ENCODE assay signal across 9 cellular contexts in the genomic region with DNA sequence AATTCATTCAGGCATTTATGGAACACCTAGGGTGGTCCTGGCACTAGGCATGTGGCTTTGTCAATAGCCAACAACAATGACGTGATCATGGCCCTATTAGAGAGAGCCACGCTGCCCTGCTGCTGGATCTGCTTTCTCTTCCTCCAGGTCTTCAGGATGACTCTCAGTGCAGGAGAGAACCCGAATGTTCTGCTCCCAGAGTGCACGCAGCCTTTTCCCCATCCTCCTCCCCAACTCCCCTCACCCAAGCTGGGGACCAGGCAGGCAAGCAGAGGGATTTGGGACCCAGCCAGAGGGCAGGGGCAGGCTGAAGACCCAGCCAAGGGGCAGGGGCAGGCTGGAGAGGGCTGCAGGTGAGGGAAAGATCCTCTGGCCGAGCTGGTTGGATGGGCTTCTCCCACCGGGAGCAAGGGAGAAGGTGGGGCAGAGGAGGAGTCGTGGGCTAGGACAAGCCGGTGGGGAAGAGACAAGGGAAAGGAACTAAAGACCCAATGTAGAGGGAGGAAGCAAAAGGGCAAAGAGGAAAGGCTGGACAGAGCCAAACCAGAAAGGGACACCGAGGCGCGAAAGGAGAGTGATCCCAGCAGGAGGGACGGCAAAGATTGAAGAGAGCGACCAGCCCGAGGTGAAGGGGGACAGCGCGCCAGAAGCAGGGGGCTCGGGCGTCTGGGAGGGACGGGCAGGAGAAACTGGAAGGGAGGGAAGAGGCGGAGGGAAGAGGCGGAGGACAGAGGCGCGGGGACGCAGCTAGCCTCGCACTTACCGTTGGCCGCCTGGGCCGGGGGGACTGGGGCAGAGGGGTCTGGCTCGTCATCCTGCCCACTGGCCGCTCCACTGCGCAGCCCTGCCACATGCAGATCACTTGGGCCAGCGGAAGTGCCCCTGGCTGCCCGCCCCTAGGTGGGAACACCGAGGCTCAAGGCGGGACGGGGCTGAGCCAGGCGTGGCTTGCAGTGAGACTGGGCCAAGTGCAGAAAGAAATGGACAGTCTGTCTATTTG. TPM values are rescaled to one million over a fixed set of nuclear protein-coding genes. Genes with fewer than 3 reads are reported as not detected.
DNase-seq lines count a peak whose midpoint lies in the region; ATAC-seq, FAIRE-seq and TF ChIP-seq lines count a peak whose summit lies in the region.
"Had no signal": no experiment of that assay in that cellular context is flagged by ENCODE, and none has a peak within 500 bp of the region (broad histone marks: within the 10 kb centered on the region; RNA-seq: fewer than 3 reads in every experiment).

A gene with protein sequence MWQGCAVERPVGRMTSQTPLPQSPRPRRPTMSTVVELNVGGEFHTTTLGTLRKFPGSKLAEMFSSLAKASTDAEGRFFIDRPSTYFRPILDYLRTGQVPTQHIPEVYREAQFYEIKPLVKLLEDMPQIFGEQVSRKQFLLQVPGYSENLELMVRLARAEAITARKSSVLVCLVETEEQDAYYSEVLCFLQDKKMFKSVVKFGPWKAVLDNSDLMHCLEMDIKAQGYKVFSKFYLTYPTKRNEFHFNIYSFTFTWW (minus strand): TSS at position 880 of the 1,000 bp plus-strand sequence. CDS start 27 bp downstream, at position 853.

- H2AFZ ChIP-seq in SK-N-SH (ENCODE audit: low read depth): no peak within 1 kb of the TSS

- peaks cover 18% of the 10 kb centered on the region for H3K27me3 Mint-ChIP-seq in activated T-cell treated with anti-CD3 and anti-CD28 coated beads, Interleukin-2, amount 50 U/mL, for 4 hours (ENCODE audit: low read depth)

- H3K4me1 ChIP-seq in SK-N-SH (ENCODE audit: control insufficient read depth in 1 of 2, insufficient read depth in 2 of 2, low read depth in 1 of 2, low read length in 1 of 2): no peaks in the 10 kb centered on the region
- H3K4me1 ChIP-seq in left lung: peaks cover 0 to 2% of the 10 kb centered on the region in 2 donors
- H3K4me1 ChIP-seq: BLaER1 treated with 17β-estradiol and CSF1 and Interleukin-3, amounts not matched to agents 10 nM and 100 nM had no signal

- H4K20me1 ChIP-seq in SK-N-SH (ENCODE audit: insufficient read depth): no peaks in the 10 kb centered on the region
- H4K20me1 ChIP-seq: BLaER1 treated with 17β-estradiol and CSF1 and Interleukin-3, amounts not matched to agents 10 nM and 100 nM had no signal

- H3F3A ChIP-seq in SK-N-SH (replicated peaks; ENCODE audit: insufficient read depth): no peaks in the 10 kb centered on the region

- no peak within 1 kb of the TSS for H3K4me3 Mint-ChIP-seq in activated T-cell treated with anti-CD3 and anti-CD28 coated beads, Interleukin-2, amount 50 U/mL, for 4 hours

- FAIRE-seq in bronchial epithelial cell (lab: Jason Lieb, UNC) (no peak), urothelium cell line (lab: Jason Lieb, UNC) (peak; percentile 98)

- H3K36me3 ChIP-seq in SK-N-SH (replicated peaks in 1 of 2; ENCODE audit: control insufficient read depth in 1 of 2, insufficient read depth in 2 of 2, low read length in 1 of 2) (no peaks in the 10 kb centered on the region), bronchial epithelial cell (ENCODE audit: control insufficient read depth, insufficient read depth, low read length) (no peaks in the 10 kb centered on the region), left lung (no peaks in the 10 kb centered on the region)
- H3K36me3 ChIP-seq: BLaER1 treated with 17β-estradiol and CSF1 and Interleukin-3, amounts not matched to agents 10 nM and 100 nM had no signal

- TF ChIP-seq EP300 in SK-N-SH (IDR thresholded peaks at IDR 0.05; ENCODE audit: borderline replicate concordance in 1 of 2, low read depth in 1 of 2, low read length in 1 of 2): no peak

- intact Hi-C loops in left lung (cut with DNase I): no loop called here

- POLR2A ChIA-PET in SK-N-SH (lab: Yijun Ruan, JAX): interaction anchor here (0.6 kb wide), 1 partner anchor 25 kb away, joined by 3 read pairs; no protein-coding TSS in a partner anchor

- ATAC-seq in SK-N-SH treated with all-trans-retinoic acid at 6 μM for 48 hours (no peak), left lung (peak; percentile 94), HG02840 (IDR thresholded peaks at IDR 0.05; ENCODE audit: low FRiP score, unreplicated experiment) (no peak)
- no peak for ATAC-seq in activated T-cell treated with anti-CD3 and anti-CD28 coated beads, Interleukin-2, amount 50 U/mL, for 4 hours

- H3K4me3 ChIP-seq in SK-N-SH (ENCODE audit: low read depth in 2 of 2, low read length in 1 of 2) (no peak within 1 kb of the TSS), bronchial epithelial cell (ENCODE audit: low read depth, low read length) (peak within 1 kb of the TSS; percentile 47), left lung (peak within 1 kb of the TSS; percentile 45 to 50)
- H3K4me3 ChIP-seq: BLaER1 treated with 17β-estradiol and CSF1 and Interleukin-3, amounts not matched to agents 10 nM and 100 nM had no signal

- H3K27ac ChIP-seq in SK-N-SH (ENCODE audit: low read depth in 2 of 2, low read length in 1 of 2) (no peak within 1 kb of the TSS), left lung (peak within 1 kb of the TSS; percentile 47 to 62)
- H3K27ac ChIP-seq: BLaER1 treated with 17β-estradiol and CSF1 and Interleukin-3, amounts not matched to agents 10 nM and 100 nM had no signal

- no peaks in the 10 kb centered on the region for H3K36me3 Mint-ChIP-seq in activated T-cell treated with anti-CD3 and anti-CD28 coated beads, Interleukin-2, amount 50 U/mL, for 4 hours (ENCODE audit: insufficient read depth)

- H3K9me3 Mint-ChIP-seq in activated T-cell treated with anti-CD3 and anti-CD28 coated beads, Interleukin-2, amount 50 U/mL, for 4 hours: no peaks in the 10 kb centered on the region

- no peaks in the 10 kb centered on the region for H3K9me3 ChIP-seq in SK-N-SH
- H3K9me3 ChIP-seq in left lung: no peaks in the 10 kb centered on the region
- H3K9me3 ChIP-seq: BLaER1 treated with 17β-estradiol and CSF1 and Interleukin-3, amounts not matched to agents 10 nM and 100 nM had no signal

- no peak for TF ChIP-seq CTCF in SK-N-SH (IDR thresholded peaks at IDR 0.05)
- no peak for TF ChIP-seq CTCF in bronchial epithelial cell (IDR thresholded peaks at IDR 0.05; ENCODE audit: insufficient read depth, low read length, severe bottlenecking)
- TF ChIP-seq CTCF in left lung (IDR thresholded peaks at IDR 0.05): no peak

- no peaks in the 10 kb centered on the region for H3K9me2 ChIP-seq in SK-N-SH

- peak; percentile 14 for DNase-seq in SK-N-SH
- DNase-seq in bronchial epithelial cell (ENCODE audit: low read depth): no peak
- DNase-seq in left lung: peak in 1 of 2 donors; percentile 87
- DNase-seq in urothelium cell line (ENCODE audit: low spot score): peak; percentile 88
- no peak for DNase-seq in midbrain (lab: John Stamatoyannopoulos, UW)
- DNase-seq in activated T-cell treated with anti-CD3 and anti-CD28 coated beads, Interleukin-2, amount 50 U/mL, for 4 hours: no peak

- H3K27me3 ChIP-seq in SK-N-SH (ENCODE audit: insufficient read depth): no peaks in the 10 kb centered on the region
- no peaks in the 10 kb centered on the region for H3K27me3 ChIP-seq in bronchial epithelial cell (ENCODE audit: control insufficient read depth, insufficient read depth, low read length)
- peaks cover 0 to 17% of the 10 kb centered on the region in 2 donors for H3K27me3 ChIP-seq in left lung
- H3K27me3 ChIP-seq: BLaER1 treated with 17β-estradiol and CSF1 and Interleukin-3, amounts not matched to agents 10 nM and 100 nM had no signal

- CTCF ChIA-PET in SK-N-SH (lab: Yijun Ruan, JAX): no interaction called here

- no peak within 1 kb of the TSS for H3K4me2 ChIP-seq in SK-N-SH
- H3K4me2 ChIP-seq: BLaER1 treated with 17β-estradiol and CSF1 and Interleukin-3, amounts not matched to agents 10 nM and 100 nM had no signal

- WGBS in SK-N-SH (ENCODE audit: low lambda C conversion rate): 87% methylated on average over 37 of the region's 37 CpGs

- H3K79me2 ChIP-seq in SK-N-SH (ENCODE audit: insufficient read depth): no peaks in the 10 kb centered on the region

- no peak for TF ChIP-seq RAD21 in SK-N-SH (IDR thresholded peaks at IDR 0.05; ENCODE audit: low read length)

- H3K9ac ChIP-seq in SK-N-SH: no peak within 1 kb of the TSS
- H3K9ac ChIP-seq: BLaER1 treated with 17β-estradiol and CSF1 and Interleukin-3, amounts not matched to agents 10 nM and 100 nM had no signal

- H3K4me1 Mint-ChIP-seq in activated T-cell treated with anti-CD3 and anti-CD28 coated beads, Interleukin-2, amount 50 U/mL, for 4 hours (ENCODE audit: low read depth): no peaks in the 10 kb centered on the region

TF ChIP-seq in SK-N-SH, 30 proteins besides CTCF, POLR2A, EP300 and RAD21 (continues in another document):
- TF ChIP-seq FOXJ3 (CRISPR knock-in tag; IDR thresholded peaks at IDR 0.05) (no peak), GATA2 (CRISPR knock-in tag; IDR thresholded peaks at IDR 0.05) (no peak)
- TF ChIP-seq, protein P1, sequence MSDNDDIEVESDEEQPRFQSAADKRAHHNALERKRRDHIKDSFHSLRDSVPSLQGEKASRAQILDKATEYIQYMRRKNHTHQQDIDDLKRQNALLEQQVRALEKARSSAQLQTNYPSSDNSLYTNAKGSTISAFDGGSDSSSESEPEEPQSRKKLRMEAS (IDR thresholded peaks at IDR 0.05; ENCODE audit: low read depth): no peak

TF ChIP-seq in SK-N-SH treated with all-trans-retinoic acid at 6 μM for 48 hours, 23 proteins besides CTCF, POLR2A, EP300 and RAD21 (continues in another document):
- TF ChIP-seq ZNF70 (CRISPR knock-in tag; IDR thresholded peaks at IDR 0.05): no peak
- TF ChIP-seq SNAI2 (CRISPR knock-in tag; IDR thresholded peaks at IDR 0.05): no peak
- TF ChIP-seq OSR1 (CRISPR knock-in tag; IDR thresholded peaks at IDR 0.05): no peak
- no peak for TF ChIP-seq PPARA (CRISPR knock-in tag; IDR thresholded peaks at IDR 0.05; ENCODE audit: borderline replicate concordance)
- no peak for TF ChIP-seq TCF4 (CRISPR knock-in tag; IDR thresholded peaks at IDR 0.05; ENCODE audit: borderline replicate concordance)
- TF ChIP-seq CSDC2 (CRISPR knock-in tag; IDR thresholded peaks at IDR 0.05): no peak
- TF ChIP-seq, protein P2, sequence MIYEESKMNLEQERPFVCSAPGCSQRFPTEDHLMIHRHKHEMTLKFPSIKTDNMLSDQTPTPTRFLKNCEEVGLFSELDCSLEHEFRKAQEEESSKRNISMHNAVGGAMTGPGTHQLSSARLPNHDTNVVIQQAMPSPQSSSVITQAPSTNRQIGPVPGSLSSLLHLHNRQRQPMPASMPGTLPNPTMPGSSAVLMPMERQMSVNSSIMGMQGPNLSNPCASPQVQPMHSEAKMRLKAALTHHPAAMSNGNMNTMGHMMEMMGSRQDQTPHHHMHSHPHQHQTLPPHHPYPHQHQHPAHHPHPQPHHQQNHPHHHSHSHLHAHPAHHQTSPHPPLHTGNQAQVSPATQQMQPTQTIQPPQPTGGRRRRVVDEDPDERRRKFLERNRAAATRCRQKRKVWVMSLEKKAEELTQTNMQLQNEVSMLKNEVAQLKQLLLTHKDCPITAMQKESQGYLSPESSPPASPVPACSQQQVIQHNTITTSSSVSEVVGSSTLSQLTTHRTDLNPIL (CRISPR knock-in tag; IDR thresholded peaks at IDR 0.05; ENCODE audit: low read depth): no peak

RNA-seq across cellular contexts. Expression of the gene that starts here (rescaled TPM):
- 0.25 and 0.32 TPM in 2 replicates for polyA plus RNA-seq in SK-N-SH (2012; rRNA removed)
- polyA plus RNA-seq in SK-N-SH (2012; cell fraction: cytosol; rRNA removed): 0.36 and 0.41 TPM in 2 replicates
- 0.21 and 0.23 TPM in 2 replicates for polyA plus RNA-seq in SK-N-SH (2012; cell fraction: nucleus; rRNA removed)
- total RNA-seq in bronchial epithelial cell (0.77 and 1.3 TPM in 2 replicates), left lung (10 to 100 TPM; 17.7 to 19.2 TPM)
- under 1 TPM in 2 of 3 donors, not detected in 1; 0.38 to 0.45 TPM for total RNA-seq in activated T-cell treated with anti-CD3 and anti-CD28 coated beads, Interleukin-2, amount 50 U/mL, for 4 hours

Comparison
In these comparisons a context has a peak if more than half of its experiments do, and no peak if none do; other contexts are left out.
1. Peak in DNase-seq in SK-N-SH; RNA of the gene not detected or under 1 TPM.
2. H3K27ac ChIP-seq: peak in left lung (2 of 2); none in SK-N-SH (0 of 2).
3. H3K4me3 ChIP-seq: peak in bronchial epithelial cell (single experiment) and left lung (2 of 2); none in SK-N-SH (0 of 2).